In the genomic region with DNA sequence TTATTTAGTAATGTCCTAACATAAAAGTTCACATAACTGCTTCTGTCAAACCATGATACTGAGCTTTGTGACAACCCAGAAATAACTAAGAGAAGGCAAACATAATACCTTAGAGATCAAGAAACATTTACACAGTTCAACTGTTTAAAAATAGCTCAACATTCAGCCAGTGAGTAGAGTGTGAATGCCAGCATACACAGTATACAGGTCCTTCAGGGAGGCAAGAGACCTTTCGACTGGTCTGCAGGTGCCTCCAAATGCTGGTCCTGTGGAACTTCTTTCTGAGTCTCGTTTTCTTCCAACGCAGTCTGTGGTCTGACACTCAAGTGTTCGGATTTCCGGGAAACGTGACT, we compare ENCODE assay signal across 25 cellular contexts.
"Had no signal": no experiment of that assay in that cellular context is flagged by ENCODE, and none has a peak within 500 bp of the region (broad histone marks: within the 10 kb centered on the region; RNA-seq: fewer than 3 reads in every experiment).

No MANE protein-coding gene starts in this region.

- H3K27me3 ChIP-seq: esophagus squamous epithelium, testis, transverse colon had no signal

- H3K4me3 ChIP-seq: esophagus squamous epithelium, mucosa of descending colon, testis, transverse colon had no signal

- ATAC-seq: activated CD4-positive, CD25-positive, alpha-beta regulatory T cell treated with anti-CD3 and anti-CD28 coated beads, Interleukin-2, amount 50 U/mL, for 24 hours; mucosa of descending colon had no signal

- H3K27ac ChIP-seq: esophagus squamous epithelium, testis, transverse colon, WERI-Rb-1 had no signal

- DNase-seq: activated CD4-positive, alpha-beta memory T cell treated with anti-CD3 and anti-CD28 coated beads for 36 hours; activated CD4-positive, alpha-beta T cell treated with anti-CD3 and anti-CD28 coated beads, Interleukin-2, amount 10 ng/mL, durations not matched to agents 24 days and 14 days; activated CD8-positive, alpha-beta memory T cell treated with anti-CD3 and anti-CD28 coated beads, Interleukin-2, amount 50 U/mL, for 4 hours; activated effector memory CD4-positive, alpha-beta T cell treated with anti-CD3 and anti-CD28 coated beads, Interleukin-2, amount 50 U/mL, for 16 hours; activated naive CD4-positive, alpha-beta T cell treated with anti-CD3 and anti-CD28 coated beads, Interleukin-2, amount 50 U/mL, for 16 hours; activated T-cell treated with anti-CD3 and anti-CD28 coated beads, Interleukin-2, amount 50 U/mL, for 1 hour; amniotic stem cell; dermis blood vessel endothelial cell; effector CD4-positive, alpha-beta T cell; esophagus squamous epithelium; foreskin melanocyte; glutamatergic neuron; hippocampal formation; kidney; mucosa of descending colon; posterior cingulate gyrus; stimulated activated CD4-positive, alpha-beta T cell treated with anti-CD3 and anti-CD28 coated beads, Interleukin-15, amount 100 ng/mL, for 24 hours; stimulated activated CD4-positive, alpha-beta T cell treated with anti-CD3 and anti-CD28 coated beads, Interleukin-2, amount 100 ng/mL, for 24 hours; stimulated activated naive CD4-positive, alpha-beta T cell; SW 1271; T-helper 9 cell; testis; transverse colon; WERI-Rb-1 had no signal

- H3K9me3 ChIP-seq: esophagus squamous epithelium, mucosa of descending colon, testis, transverse colon had no signal

- H3K4me1 ChIP-seq: transverse colon had no signal
